9 cellular contexts compared by ENCODE assay signal in the genomic region with DNA sequence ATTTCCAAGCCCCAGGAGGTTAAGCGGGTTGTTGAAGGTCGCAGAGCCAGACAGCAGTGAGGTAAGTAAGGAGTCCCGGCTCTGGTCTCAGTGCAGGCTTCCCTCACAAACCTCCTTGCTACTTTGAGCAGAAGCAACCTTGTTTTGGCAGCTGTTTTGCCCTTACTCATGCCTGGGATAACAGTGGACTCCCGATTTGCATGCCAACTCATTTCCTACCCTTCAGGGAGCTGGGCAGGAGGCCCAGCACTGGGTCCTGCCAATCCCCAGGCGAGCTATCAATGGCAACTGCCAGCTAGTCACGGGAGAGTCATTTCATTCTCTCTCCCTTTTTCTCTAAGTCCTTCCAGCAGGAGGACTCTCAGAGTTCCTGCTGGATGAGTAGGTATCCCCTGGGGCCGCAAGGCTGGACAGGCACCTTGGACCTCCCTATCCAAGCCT.
DNase-seq lines count a peak whose midpoint lies in the region; ATAC-seq and TF ChIP-seq lines count a peak whose summit lies in the region.
"Had no signal": no experiment of that assay in that cellular context is flagged by ENCODE, and none has a peak within 500 bp of the region (broad histone marks: within the 10 kb centered on the region; RNA-seq: fewer than 3 reads in every experiment).

No MANE protein-coding gene starts in this region.

- H3K4me3 ChIP-seq in epithelial cell of esophagus (ENCODE audit: low read length), result no peak overlapping the region
- H3K4me3 ChIP-seq: suprapubic skin had no signal

- no peak for ATAC-seq in GM18873 (IDR thresholded peaks at IDR 0.05; ENCODE audit: low FRiP score, unreplicated experiment)

- TF ChIP-seq CTCF in epithelial cell of esophagus (IDR thresholded peaks at IDR 0.05; ENCODE audit: insufficient read depth, low read depth, low read length, missing control alignments), result peak; percentile 13

- DNase-seq in Ammon's horn (ENCODE audit: low spot score) (peak; percentile 69), NCI-H526 treated with DMSO at 0.1 percent for 48 hours (lab: John Stamatoyannopoulos, UW) (peak; percentile 79), epithelial cell of esophagus (ENCODE audit: low read depth) (peak; percentile 97), myocyte (ENCODE audit: low read depth) (peak; percentile 99), NCI-H345 (lab: John Stamatoyannopoulos, UW) (no peak), T-helper 1 cell (no peak), NCI-H69 (lab: John Stamatoyannopoulos, UW) (no peak)

Comparison
In these comparisons a context has a peak if more than half of its experiments do, and no peak if none do; other contexts are left out.
1. DNase-seq: peak in Ammon's horn (single experiment), NCI-H526 treated with DMSO at 0.1 percent for 48 hours (single experiment), epithelial cell of esophagus (single experiment) and myocyte (single experiment); none in NCI-H345 (single experiment), T-helper 1 cell (0 of 5) and NCI-H69 (single experiment).